In the genomic region with DNA sequence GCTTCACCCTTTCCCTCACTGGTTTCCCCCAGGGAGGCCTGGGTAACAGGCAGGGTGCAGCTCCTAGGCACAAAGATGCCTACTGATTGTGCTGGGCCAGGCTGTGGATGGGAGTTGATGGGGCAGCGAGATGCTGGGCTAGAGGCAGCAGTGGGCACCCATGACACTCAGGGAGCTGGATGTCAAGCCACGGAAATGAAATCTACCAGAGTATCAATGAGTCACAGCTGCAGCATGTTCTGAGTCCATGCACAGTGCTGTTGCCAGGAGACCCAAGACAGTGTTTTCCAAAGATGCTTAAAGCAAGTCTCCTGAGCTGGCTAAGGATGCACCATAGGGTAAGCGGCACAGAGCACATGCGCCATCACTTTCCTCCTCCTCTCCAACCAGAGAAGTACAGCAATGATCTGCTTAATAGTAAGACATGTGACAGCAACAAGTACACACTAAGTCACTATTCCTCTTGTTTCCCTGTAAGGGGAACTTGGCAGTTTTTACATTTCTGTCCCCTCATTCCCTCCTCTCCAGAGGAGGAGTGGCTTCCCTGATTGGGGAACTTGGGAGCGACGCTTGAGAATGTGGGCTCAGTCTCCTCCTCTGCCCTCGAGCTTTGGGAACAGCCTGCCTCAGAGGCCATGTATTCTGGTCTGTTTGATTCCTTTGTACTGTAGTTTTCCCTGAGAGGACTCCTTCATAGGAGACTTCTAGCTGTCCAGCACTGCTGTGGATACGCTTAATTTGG, we compare ENCODE assay signal across 8 cellular contexts. TPM values are rescaled to one million over a fixed set of nuclear protein-coding genes. Genes with fewer than 3 reads are reported as not detected.
DNase-seq lines count a peak whose midpoint lies in the region; ATAC-seq and TF ChIP-seq lines count a peak whose summit lies in the region.

No MANE protein-coding gene starts in this region.

- DNase-seq in activated CD4-positive, alpha-beta T cell treated with anti-CD3 and anti-CD28 coated beads for 36 hours, result peak; percentile 35
- DNase-seq in activated CD4-positive, alpha-beta T cell treated with anti-CD3 and anti-CD28 coated beads, Interleukin-2, amount 50 U/mL, for 48 hours, result no peak
- DNase-seq in iris pigment epithelial cell (ENCODE audit: low read depth), result peak; percentile 93
- DNase-seq in tibial artery, result peak; percentile 52 to 75
- DNase-seq in adrenal gland, result no peak
- no peak for DNase-seq in ecto neural progenitor cell (ENCODE audit: low spot score)

- H3K9me3 ChIP-seq in tibial artery (no peaks in the 10 kb centered on the region), adrenal gland (replicated peaks in 1 of 3) (no peaks in the 10 kb centered on the region)

- H3K27me3 Mint-ChIP-seq in activated CD4-positive, alpha-beta T cell treated with anti-CD3 and anti-CD28 coated beads for 36 hours, result no peaks in the 10 kb centered on the region
- H3K27me3 Mint-ChIP-seq in activated T-helper 17 cell treated with anti-CD3 and anti-CD28 coated beads, Interleukin-2, amount 50 U/mL, for 72 hours, result no peaks in the 10 kb centered on the region

- no peak for TF ChIP-seq CTCF in tibial artery (IDR thresholded peaks at IDR 0.05)
- no peak for TF ChIP-seq CTCF in adrenal gland (IDR thresholded peaks at IDR 0.05)

- H3K9me3 Mint-ChIP-seq in activated CD4-positive, alpha-beta T cell treated with anti-CD3 and anti-CD28 coated beads for 36 hours (ENCODE audit: low read depth), result peaks cover 3% of the 10 kb centered on the region
- H3K9me3 Mint-ChIP-seq in activated T-helper 17 cell treated with anti-CD3 and anti-CD28 coated beads, Interleukin-2, amount 50 U/mL, for 72 hours, result no peaks in the 10 kb centered on the region

- H3K4me3 Mint-ChIP-seq in activated CD4-positive, alpha-beta T cell treated with anti-CD3 and anti-CD28 coated beads for 36 hours, result no peak overlapping the region
- H3K4me3 Mint-ChIP-seq in activated T-helper 17 cell treated with anti-CD3 and anti-CD28 coated beads, Interleukin-2, amount 50 U/mL, for 72 hours, result peak overlapping the region; percentile 59

- H3K27me3 ChIP-seq in tibial artery (no peaks in the 10 kb centered on the region), adrenal gland (no peaks in the 10 kb centered on the region)

- H3K4me3 ChIP-seq in tibial artery (no peak overlapping the region), adrenal gland (no peak overlapping the region)

- CTCF ChIA-PET in activated CD4-positive, alpha-beta T cell treated with anti-CD3 and anti-CD28 coated beads for 36 hours (lab: Charles Lee), result interaction anchor here (0.8 to 1.9 kb wide), 4 partner anchors 11 to 526 kb away, joined by 4 to 5 read pairs (median 4); no protein-coding TSS in a partner anchor

- TF ChIP-seq POLR2A in adrenal gland (IDR thresholded peaks at IDR 0.05), result no peak

- peaks cover 4 to 62% (median 41%) of the 10 kb centered on the region in 4 donors for H3K4me1 ChIP-seq in tibial artery
- peaks cover 0 to 10% of the 10 kb centered on the region in 2 donors for H3K4me1 ChIP-seq in adrenal gland (replicated peaks in 1 of 2)

- POLR2A ChIA-PET in activated CD4-positive, alpha-beta T cell treated with anti-CD3 and anti-CD28 coated beads for 36 hours (lab: Charles Lee), result no interaction called here

- H3K27ac ChIP-seq in tibial artery, result peak overlapping the region; percentile 31 to 36
- H3K27ac ChIP-seq in adrenal gland, result no peak overlapping the region

- no peak overlapping the region for H3K27ac Mint-ChIP-seq in activated CD4-positive, alpha-beta T cell treated with anti-CD3 and anti-CD28 coated beads for 36 hours
- H3K27ac Mint-ChIP-seq in activated T-helper 17 cell treated with anti-CD3 and anti-CD28 coated beads, Interleukin-2, amount 50 U/mL, for 72 hours, result peak overlapping the region; percentile 74

- intact Hi-C loops in activated CD4-positive, alpha-beta T cell treated with anti-CD3 and anti-CD28 coated beads for 36 hours (cut with DNase I, micrococcal nuclease), result no loop called here
- intact Hi-C loops in tibial artery (cut with DNase I; ENCODE audit: low total_unique reads), result no loop called here
- intact Hi-C loops in adrenal gland (cut with DNase I), result no loop called here

- peaks cover 44% of the 10 kb centered on the region for H3K4me1 Mint-ChIP-seq in activated CD4-positive, alpha-beta T cell treated with anti-CD3 and anti-CD28 coated beads for 36 hours
- H3K4me1 Mint-ChIP-seq in activated T-helper 17 cell treated with anti-CD3 and anti-CD28 coated beads, Interleukin-2, amount 50 U/mL, for 72 hours, result peaks cover 47% of the 10 kb centered on the region

- no peaks in the 10 kb centered on the region for H3K36me3 Mint-ChIP-seq in activated CD4-positive, alpha-beta T cell treated with anti-CD3 and anti-CD28 coated beads for 36 hours (ENCODE audit: low read depth)
- H3K36me3 Mint-ChIP-seq in activated T-helper 17 cell treated with anti-CD3 and anti-CD28 coated beads, Interleukin-2, amount 50 U/mL, for 72 hours (ENCODE audit: low read depth), result no peaks in the 10 kb centered on the region

- 81 to 87% (median 85%) methylated on average over 7 to 8 of the region's 8 CpGs for WGBS in adrenal gland, 4 donors

- H3K36me3 ChIP-seq in tibial artery, result no peaks in the 10 kb centered on the region
- no peaks in the 10 kb centered on the region for H3K36me3 ChIP-seq in adrenal gland (replicated peaks in 1 of 2)

- ATAC-seq in activated CD4-positive, alpha-beta T cell treated with anti-CD3 and anti-CD28 coated beads for 36 hours, result peak; percentile 71
- peak; percentile 79 for ATAC-seq in activated T-helper 17 cell treated with anti-CD3 and anti-CD28 coated beads, Interleukin-2, amount 50 U/mL, for 72 hours (replicated peaks)
- ATAC-seq in HG03354 (IDR thresholded peaks at IDR 0.05; ENCODE audit: poor library complexity, severe bottlenecking, unreplicated experiment), result no peak

RNA-seq across cellular contexts. Expression of a gene that starts 57.2 kb away (rescaled TPM):
- total RNA-seq in activated CD4-positive, alpha-beta T cell treated with anti-CD3 and anti-CD28 coated beads for 36 hours, result 10 to 100 TPM; 16.4 to 25.2 TPM
- 10 to 100 TPM; 33.5 to 40.9 TPM for total RNA-seq in activated T-helper 17 cell treated with anti-CD3 and anti-CD28 coated beads, Interleukin-2, amount 50 U/mL, for 72 hours
- total RNA-seq in adrenal gland, result 10 to 100 TPM in 5 of 8 donors, 1 to 10 TPM in 3; 4.2 to 30.2 (median 15.2) TPM
- 10 to 100 TPM in 1 of 3 donors, 1 to 10 TPM in 2; 7.0 to 13.9 (median 7.6) TPM for polyA plus RNA-seq in adrenal gland

Comparison
In these comparisons a context has a peak if more than half of its experiments do, and no peak if none do; other contexts are left out.
1. DNase-seq: peak in activated CD4-positive, alpha-beta T cell treated with anti-CD3 and anti-CD28 coated beads for 36 hours (single experiment), iris pigment epithelial cell (single experiment) and tibial artery (2 of 2); none in activated CD4-positive, alpha-beta T cell treated with anti-CD3 and anti-CD28 coated beads, Interleukin-2, amount 50 U/mL, for 48 hours (0 of 2), adrenal gland (0 of 7) and ecto neural progenitor cell (single experiment).
2. H3K27ac ChIP-seq: peak in tibial artery (2 of 2); none in adrenal gland (0 of 5).